ENCODE assay signal across 23 cellular contexts in the genomic region with DNA sequence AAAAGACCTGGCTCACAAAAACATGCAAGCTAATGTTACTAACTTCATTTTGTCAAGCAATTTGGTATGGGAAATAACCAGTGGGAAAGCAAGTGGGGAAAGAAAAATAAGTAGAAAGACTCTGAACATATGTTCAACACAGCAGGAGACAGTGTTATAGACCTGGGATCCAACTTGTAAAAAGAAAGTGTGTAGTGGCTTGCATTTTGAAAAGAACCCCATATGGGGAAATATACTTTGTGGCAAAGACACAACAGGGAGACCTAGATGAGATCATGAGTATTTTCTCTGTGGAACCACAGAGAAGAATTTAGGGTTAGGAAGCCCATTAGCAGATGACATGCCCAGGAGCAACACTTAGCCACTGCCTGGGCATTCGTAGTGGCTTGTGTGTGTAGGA.
"Had no signal": no experiment of that assay in that cellular context is flagged by ENCODE, and none has a peak within 500 bp of the region (broad histone marks: within the 10 kb centered on the region; RNA-seq: fewer than 3 reads in every experiment).

No MANE protein-coding gene starts in this region.

- H3K4me1 ChIP-seq: colonic mucosa, SJCRH30 had no signal

- H3K4me3 ChIP-seq: colonic mucosa, SJCRH30 had no signal

- H3K27me3 ChIP-seq: colonic mucosa, SJCRH30 had no signal

- DNase-seq: activated CD4-positive, alpha-beta T cell treated with anti-CD3 and anti-CD28 coated beads for 4 hours; activated CD4-positive, alpha-beta T cell treated with anti-CD3 and anti-CD28 coated beads, Interleukin-2, amount 50 U/mL, for 4 hours; activated CD8-positive, alpha-beta memory T cell treated with anti-CD3 and anti-CD28 coated beads, Interleukin-2, amount 50 U/mL, for 48 hours; activated CD8-positive, alpha-beta T cell treated with anti-CD3 and anti-CD28 coated beads, Interleukin-2, amount 10 ng/mL, durations not matched to agents 7 days and 5 days; activated naive CD8-positive, alpha-beta T cell treated with anti-CD3 and anti-CD28 coated beads, Interleukin-2, amount 50 U/mL, for 24 hours; activated T-cell treated with anti-CD3 and anti-CD28 coated beads, Interleukin-2, amount 50 U/mL, for 1 hour; amygdala; cerebellar nuclear complex; colonic mucosa; Kasumi-1; NCI-H1092; NCI-H1417; NCI-H1930; NCI-H2171; NCI-H226; NCI-H526; NCI-H82; SJCRH30; SK-N-SH; T-helper 1 cell had no signal

- ATAC-seq: activated CD4-positive, CD25-positive, alpha-beta regulatory T cell treated with anti-CD3 and anti-CD28 coated beads, Interleukin-2, amount 50 U/mL, for 24 hours; activated CD8-positive, alpha-beta T cell treated with anti-CD3 and anti-CD28 coated beads, Interleukin-2, amount 10 ng/mL, durations not matched to agents 7 days and 5 days; activated naive CD4-positive, alpha-beta T cell treated with anti-CD3 and anti-CD28 coated beads, Interleukin-2, amount 50 U/mL, for 72 hours; activated naive CD8-positive, alpha-beta T cell treated with anti-CD3 and anti-CD28 coated beads, Interleukin-2, amount 50 U/mL, for 24 hours; Right ventricle myocardium inferior had no signal

- H3K27ac ChIP-seq: colonic mucosa, SJCRH30 had no signal

- H3K9me3 ChIP-seq: colonic mucosa, SK-N-SH had no signal

- H3K36me3 ChIP-seq: colonic mucosa, SJCRH30 had no signal
